8 cellular contexts compared by ENCODE assay signal in the genomic region with DNA sequence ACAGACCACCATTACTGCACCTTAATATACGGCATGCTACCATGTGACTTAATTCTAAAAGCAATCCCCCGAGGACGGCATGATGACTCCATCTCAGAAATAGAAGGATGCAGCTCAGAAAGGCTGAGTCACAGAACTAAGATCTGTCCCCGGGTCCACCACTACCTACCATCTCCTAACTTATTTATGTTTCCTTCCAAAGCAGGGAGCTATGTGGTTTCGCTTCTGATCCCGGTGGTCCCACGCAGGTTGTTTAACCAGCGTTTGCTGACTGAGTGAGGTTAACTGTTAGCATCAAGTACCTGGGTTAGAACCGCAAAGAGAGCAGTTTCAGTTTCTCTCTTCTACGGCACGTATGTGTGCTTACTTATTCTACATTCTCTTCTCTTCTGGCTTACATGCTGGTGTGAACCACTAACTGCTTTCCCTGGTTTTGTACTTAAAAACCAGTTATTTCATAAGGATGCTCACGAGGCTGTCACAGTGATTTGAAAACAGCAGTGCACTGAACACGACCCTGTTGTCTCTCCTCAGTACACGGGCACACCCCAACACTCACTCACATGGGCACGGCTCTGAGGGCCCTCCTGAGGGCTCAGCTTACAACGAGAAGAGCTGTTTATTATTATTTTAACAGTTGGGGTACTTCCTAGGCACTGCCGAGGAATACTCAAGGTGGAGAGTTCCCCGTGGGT.
A peak's percentile ranks its signal among the peaks of the same experiment; 100 is the strongest.
DNase-seq lines count a peak whose midpoint lies in the region; ATAC-seq lines count a peak whose summit lies in the region.

No MANE protein-coding gene starts in this region.

- peaks cover 75% of the 10 kb centered on the region for H3K36me3 Mint-ChIP-seq in effector memory CD8-positive, alpha-beta T cell (ENCODE audit: insufficient read depth)
- H3K36me3 Mint-ChIP-seq in stimulated activated memory B cell treated with anti-CD40 and anti-IgM and Interleukin-4, amounts not matched to agents 10 μg/mL and 1 μg/mL and 100 μg/mL, for 72 hours, result peaks cover 17% of the 10 kb centered on the region

- H3K9me3 Mint-ChIP-seq in effector memory CD8-positive, alpha-beta T cell, result no peaks in the 10 kb centered on the region
- H3K9me3 Mint-ChIP-seq in stimulated activated memory B cell treated with anti-CD40 and anti-IgM and Interleukin-4, amounts not matched to agents 10 μg/mL and 1 μg/mL and 100 μg/mL, for 72 hours, result no peaks in the 10 kb centered on the region

- peaks cover 10% of the 10 kb centered on the region for H3K4me1 ChIP-seq in SJSA1 (replicated peaks)

- ATAC-seq in GM18873 (IDR thresholded peaks at IDR 0.05; ENCODE audit: low FRiP score, unreplicated experiment), result peak; percentile 52
- peak; percentile 59 for ATAC-seq in HG02870 (IDR thresholded peaks at IDR 0.05; ENCODE audit: unreplicated experiment)
- ATAC-seq in effector memory CD8-positive, alpha-beta T cell (replicated peaks), result peak; percentile 59
- peak; percentile 70 for ATAC-seq in stimulated activated memory B cell treated with anti-CD40 and anti-IgM and Interleukin-4, amounts not matched to agents 10 μg/mL and 1 μg/mL and 100 μg/mL, for 72 hours

- peak overlapping the region; percentile 97 to 99 for H3K27ac Mint-ChIP-seq in effector memory CD8-positive, alpha-beta T cell
- H3K27ac Mint-ChIP-seq in stimulated activated memory B cell treated with anti-CD40 and anti-IgM and Interleukin-4, amounts not matched to agents 10 μg/mL and 1 μg/mL and 100 μg/mL, for 72 hours, result peak overlapping the region; percentile 90

- no peaks in the 10 kb centered on the region for H3K27me3 Mint-ChIP-seq in effector memory CD8-positive, alpha-beta T cell
- H3K27me3 Mint-ChIP-seq in stimulated activated memory B cell treated with anti-CD40 and anti-IgM and Interleukin-4, amounts not matched to agents 10 μg/mL and 1 μg/mL and 100 μg/mL, for 72 hours, result no peaks in the 10 kb centered on the region

- peak overlapping the region; percentile 36 for H3K4me3 ChIP-seq in SJSA1

- no peaks in the 10 kb centered on the region for H3K36me3 ChIP-seq in SJSA1

- H3K27ac ChIP-seq in SJSA1, result no peak overlapping the region

- H3K4me1 Mint-ChIP-seq in effector memory CD8-positive, alpha-beta T cell (ENCODE audit: low read depth in 2 of 2), result peaks cover 82 to 89% of the 10 kb centered on the region in 2 donors
- H3K4me1 Mint-ChIP-seq in stimulated activated memory B cell treated with anti-CD40 and anti-IgM and Interleukin-4, amounts not matched to agents 10 μg/mL and 1 μg/mL and 100 μg/mL, for 72 hours, result peaks cover 92% of the 10 kb centered on the region

- peak overlapping the region; percentile 83 to 88 for H3K4me3 Mint-ChIP-seq in effector memory CD8-positive, alpha-beta T cell
- peak overlapping the region; percentile 80 for H3K4me3 Mint-ChIP-seq in stimulated activated memory B cell treated with anti-CD40 and anti-IgM and Interleukin-4, amounts not matched to agents 10 μg/mL and 1 μg/mL and 100 μg/mL, for 72 hours

- H3K9me3 ChIP-seq in SJSA1 (replicated peaks), result no peaks in the 10 kb centered on the region

- DNase-seq in SJSA1 (ENCODE audit: low read depth in 1 of 2, low spot score in 2 of 2), result peak in 1 of 2 experiments; percentile 17
- DNase-seq in effector memory CD8-positive, alpha-beta T cell, result peak; percentile 47 to 63 (median 48)
- DNase-seq in D341Med (ENCODE audit: low spot score), result no peak
- DNase-seq in mucosa of gallbladder (ENCODE audit: low spot score), result no peak
- DNase-seq in HuH-7.5 (ENCODE audit: low spot score), result no peak

- no peaks in the 10 kb centered on the region for H3K27me3 ChIP-seq in SJSA1 (replicated peaks)

Comparison
In these comparisons a context has a peak if more than half of its experiments do, and no peak if none do; other contexts are left out.
1. DNase-seq: peak in effector memory CD8-positive, alpha-beta T cell (3 of 3); none in D341Med (single experiment), mucosa of gallbladder (single experiment) and HuH-7.5 (single experiment).
2. Peak in every context shown above with its lines, with median percentiles within 50 percentile points of each other: ATAC-seq.